1 cellular context compared by ENCODE assay signal in the genomic region with DNA sequence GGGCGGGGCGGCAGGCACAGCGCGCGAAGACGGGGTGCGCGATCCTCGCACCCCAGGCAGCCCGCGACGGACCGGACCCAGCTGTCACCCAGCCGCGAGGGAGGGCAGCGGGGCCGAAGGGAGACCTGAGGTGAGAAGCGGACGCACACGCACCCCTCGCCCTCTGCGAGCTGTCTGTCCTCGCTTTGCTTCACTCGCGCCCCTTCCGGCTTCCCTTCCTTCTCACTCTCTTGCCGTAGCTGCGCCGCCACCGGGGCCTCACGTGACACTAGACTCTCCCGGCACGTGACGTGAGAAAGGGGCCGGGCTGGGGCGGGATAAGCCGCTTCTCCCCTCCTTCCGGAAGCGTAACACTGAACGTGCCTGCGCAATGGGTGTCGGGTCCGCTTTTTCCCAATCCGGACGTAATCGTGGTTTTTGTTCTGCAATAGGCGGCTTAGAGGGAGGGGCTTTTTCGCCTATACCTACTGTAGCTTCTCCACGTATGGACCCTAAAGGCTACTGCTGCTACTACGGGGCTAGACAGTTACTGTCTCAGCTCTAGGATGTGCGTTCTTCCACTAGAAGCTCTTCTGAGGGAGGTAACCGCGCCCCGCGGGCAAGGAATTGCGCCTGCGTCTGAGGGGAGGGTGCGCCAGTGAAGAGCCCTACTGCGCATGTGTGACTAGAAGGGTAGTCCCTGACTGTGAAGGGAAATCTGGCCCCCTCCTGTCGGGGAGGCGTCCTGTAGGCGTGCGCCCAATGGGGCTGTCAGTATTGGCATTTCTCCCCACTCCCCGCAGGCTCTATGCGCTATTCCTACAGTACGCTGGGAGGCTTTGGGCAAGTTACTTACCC.
TF ChIP-seq lines count a peak whose summit lies in the region.

Gene ATG3, minus strand, starts transcription at position 270 of the 837 bp plus-strand sequence. CDS start 434 bp downstream, outside the sequence.
A gene with protein sequence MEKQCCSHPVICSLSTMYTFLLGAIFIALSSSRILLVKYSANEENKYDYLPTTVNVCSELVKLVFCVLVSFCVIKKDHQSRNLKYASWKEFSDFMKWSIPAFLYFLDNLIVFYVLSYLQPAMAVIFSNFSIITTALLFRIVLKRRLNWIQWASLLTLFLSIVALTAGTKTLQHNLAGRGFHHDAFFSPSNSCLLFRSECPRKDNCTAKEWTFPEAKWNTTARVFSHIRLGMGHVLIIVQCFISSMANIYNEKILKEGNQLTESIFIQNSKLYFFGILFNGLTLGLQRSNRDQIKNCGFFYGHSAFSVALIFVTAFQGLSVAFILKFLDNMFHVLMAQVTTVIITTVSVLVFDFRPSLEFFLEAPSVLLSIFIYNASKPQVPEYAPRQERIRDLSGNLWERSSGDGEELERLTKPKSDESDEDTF (plus strand): TSS at position 353 of the 837 bp plus-strand sequence. CDS start 1,359 bp downstream, outside the sequence.

TF ChIP-seq in GM12878, 131 proteins besides CTCF, POLR2A, EP300 and RAD21 (continued from another document and continues in another):
- peak; percentile 93 for TF ChIP-seq NKRF (conservative IDR thresholded peaks at IDR 0.05)
- peak; percentile 40 to 65; a peak in 1 of 3 replicates for TF ChIP-seq EGR1 (IDR thresholded peaks at IDR 0.05; ENCODE audit: borderline replicate concordance in 1 of 2, low read depth in 2 of 2, low read length in 2 of 2)
- peak; percentile 79 for TF ChIP-seq DPF2 (IDR thresholded peaks at IDR 0.05)
- no peak for TF ChIP-seq CHD4 (IDR thresholded peaks at IDR 0.05)
- TF ChIP-seq RUNX3 (IDR thresholded peaks at IDR 0.05; ENCODE audit: low read length), result peak; percentile 76
- TF ChIP-seq, protein P1, sequence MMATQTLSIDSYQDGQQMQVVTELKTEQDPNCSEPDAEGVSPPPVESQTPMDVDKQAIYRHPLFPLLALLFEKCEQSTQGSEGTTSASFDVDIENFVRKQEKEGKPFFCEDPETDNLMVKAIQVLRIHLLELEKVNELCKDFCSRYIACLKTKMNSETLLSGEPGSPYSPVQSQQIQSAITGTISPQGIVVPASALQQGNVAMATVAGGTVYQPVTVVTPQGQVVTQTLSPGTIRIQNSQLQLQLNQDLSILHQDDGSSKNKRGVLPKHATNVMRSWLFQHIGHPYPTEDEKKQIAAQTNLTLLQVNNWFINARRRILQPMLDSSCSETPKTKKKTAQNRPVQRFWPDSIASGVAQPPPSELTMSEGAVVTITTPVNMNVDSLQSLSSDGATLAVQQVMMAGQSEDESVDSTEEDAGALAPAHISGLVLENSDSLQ (IDR thresholded peaks at IDR 0.05), result peak; percentile 81
- TF ChIP-seq CBX3 (IDR thresholded peaks at IDR 0.05; ENCODE audit: borderline replicate concordance, low read depth), result no peak
- TF ChIP-seq ESRRA (IDR thresholded peaks at IDR 0.05; ENCODE audit: low read length), result no peak
- TF ChIP-seq TCF12 (IDR thresholded peaks at IDR 0.05; ENCODE audit: low read depth, low read length), result peak; percentile 47; the same call in 1 of the 2 replicates
- TF ChIP-seq RCOR1 (conservative IDR thresholded peaks at IDR 0.05; ENCODE audit: low read depth, low read length), result no peak
- peak; percentile 67 for TF ChIP-seq SIN3A (IDR thresholded peaks at IDR 0.05; ENCODE audit: low read depth, low read length)
- no peak for TF ChIP-seq SREBF2 (IDR thresholded peaks at IDR 0.05; ENCODE audit: low read length)
- no peak for TF ChIP-seq ATF2 (IDR thresholded peaks at IDR 0.05; ENCODE audit: low read length)
- peak; percentile 87 for TF ChIP-seq CREB1 (IDR thresholded peaks at IDR 0.05; ENCODE audit: low read depth)
- no peak; the same call in 1 of the 2 replicates for TF ChIP-seq MTA3 (IDR thresholded peaks at IDR 0.05; ENCODE audit: borderline replicate concordance, low read length)
- TF ChIP-seq BRCA1 (IDR thresholded peaks at IDR 0.05; ENCODE audit: low read depth, low read length), result no peak
- TF ChIP-seq BMI1 (IDR thresholded peaks at IDR 0.05; ENCODE audit: borderline replicate concordance), result no peak
- TF ChIP-seq SRF (IDR thresholded peaks at IDR 0.05; ENCODE audit: low read depth in 2 of 2, low read length in 2 of 2), result peak in 1 of 2 experiments; percentile 70; a peak in 1 of 4 replicates
- TF ChIP-seq ATF7 (IDR thresholded peaks at IDR 0.05; ENCODE audit: low read depth), result peak; percentile 84
- TF ChIP-seq ZSCAN29 (IDR thresholded peaks at IDR 0.05), result no peak
- peak; percentile 92; the same call in 1 of the 2 replicates for TF ChIP-seq NBN (IDR thresholded peaks at IDR 0.05)
- TF ChIP-seq NFYA (IDR thresholded peaks at IDR 0.05; ENCODE audit: borderline replicate concordance, low read depth, low read length), result no peak
- no peak for TF ChIP-seq MYC (IDR thresholded peaks at IDR 0.05; ENCODE audit: insufficient read depth, insufficient read length, insufficient replicate concordance, low read length, severe bottlenecking)
- TF ChIP-seq ZNF207 (IDR thresholded peaks at IDR 0.05; ENCODE audit: borderline replicate concordance), result no peak; the same call in 1 of the 2 replicates
- TF ChIP-seq MXI1 (IDR thresholded peaks at IDR 0.05; ENCODE audit: low read depth, low read length), result peak; percentile 21
- peak; percentile 37 for TF ChIP-seq SP1 (IDR thresholded peaks at IDR 0.05; ENCODE audit: low read depth, low read length)
- no peak for TF ChIP-seq MYB (IDR thresholded peaks at IDR 0.05; ENCODE audit: borderline replicate concordance, low read depth, low read length)
- peak; percentile 78 for TF ChIP-seq E4F1 (IDR thresholded peaks at IDR 0.05; ENCODE audit: borderline replicate concordance, partially characterized antibody)
- no peak for TF ChIP-seq BCL3 (IDR thresholded peaks at IDR 0.05; ENCODE audit: borderline replicate concordance, insufficient read depth, low read depth, low read length, poor library complexity, severe bottlenecking)
- TF ChIP-seq REST (IDR thresholded peaks at IDR 0.05; ENCODE audit: low read depth, low read length), result no peak; the same call in 1 of the 2 replicates
- TF ChIP-seq SMAD1 (IDR thresholded peaks at IDR 0.05; ENCODE audit: low read depth, partially characterized antibody), result peak; percentile 75
- peak; percentile 66 for TF ChIP-seq ZNF687 (IDR thresholded peaks at IDR 0.05)
- TF ChIP-seq CBFB (IDR thresholded peaks at IDR 0.05; ENCODE audit: low read depth), result peak; percentile 86; the same call in 1 of the 2 replicates
